In genomic region chr11:117075186-117075585, GRCh38 we compare ENCODE assay signal across 25 cellular contexts. TPM values are rescaled to one million over a fixed set of nuclear protein-coding genes. Genes with fewer than 3 reads are reported as not detected.
DNase-seq lines count a peak whose midpoint lies in the region; ATAC-seq, FAIRE-seq and TF ChIP-seq lines count a peak whose summit lies in the region.
"Had no signal": no experiment of that assay in that cellular context is flagged by ENCODE, and none has a peak within 500 bp of the region (broad histone marks: within the 10 kb centered on the region; RNA-seq: fewer than 3 reads in every experiment).

No MANE protein-coding gene starts in this region.

- H3K27me3 ChIP-seq in astrocyte (ENCODE audit: insufficient read depth, low read length) (no peaks in the 10 kb centered on the region), trophoblast cell (ENCODE audit: insufficient read depth, low read length) (no peaks in the 10 kb centered on the region), left ventricle myocardium inferior (ENCODE audit: low read depth) (no peaks in the 10 kb centered on the region)
- H3K27me3 ChIP-seq: left lung, vagina had no signal

- H3K4ac ChIP-seq in trophoblast cell (ENCODE audit: low read depth, low read length): no peak overlapping the region

- no peak overlapping the region for H3K4me3 ChIP-seq in astrocyte (ENCODE audit: insufficient read depth, low read depth, low read length)
- no peak overlapping the region for H3K4me3 ChIP-seq in trophoblast cell (ENCODE audit: low read depth, low read length)
- no peak overlapping the region for H3K4me3 ChIP-seq in left ventricle myocardium inferior
- H3K4me3 ChIP-seq: left lung, psoas muscle, thoracic aorta, vagina had no signal

- no peaks in the 10 kb centered on the region for H3K27me3 Mint-ChIP-seq in astrocyte (ENCODE audit: low read depth, unreplicated experiment)
- H3K27me3 Mint-ChIP-seq in memory B cell: no peaks in the 10 kb centered on the region
- H3K27me3 Mint-ChIP-seq: naive B cell had no signal

- no peak overlapping the region for H4K8ac ChIP-seq in trophoblast cell (ENCODE audit: low read depth, low read length)

- H2AFZ ChIP-seq in astrocyte (ENCODE audit: low read depth, low read length) (no peak overlapping the region), trophoblast cell (ENCODE audit: insufficient read depth, low read length, poor library complexity) (no peak overlapping the region)

- intact Hi-C loops in left ventricle myocardium inferior (cut with micrococcal nuclease): no loop called here

- H4K91ac ChIP-seq in trophoblast cell (ENCODE audit: low read depth, low read length): no peak overlapping the region

- H3K9ac ChIP-seq in astrocyte (ENCODE audit: low read length): no peak overlapping the region
- no peak overlapping the region for H3K9ac ChIP-seq in trophoblast cell (ENCODE audit: low read length)

- H4K20me1 ChIP-seq in astrocyte (ENCODE audit: insufficient read depth, low read length): peaks cover 76% of the 10 kb centered on the region

- H2AK5ac ChIP-seq in trophoblast cell (ENCODE audit: low read length): no peak overlapping the region

- no CpG with 5 or more reads among the region's 1 CpG for WGBS in trophoblast cell (ENCODE audit: extremely low coverage, insufficient coverage, insufficient read length)

- no peak overlapping the region for H3K23ac ChIP-seq in trophoblast cell (ENCODE audit: low read length)

- H3K79me2 ChIP-seq in astrocyte (ENCODE audit: insufficient read depth, low read length) (peaks cover 35% of the 10 kb centered on the region), trophoblast cell (ENCODE audit: control insufficient read depth, insufficient read depth, low read length, poor library complexity) (peaks cover 2% of the 10 kb centered on the region)

- H2BK120ac ChIP-seq in trophoblast cell (ENCODE audit: insufficient read depth, low read length, poor library complexity): no peak overlapping the region

- ATAC-seq in memory B cell (ENCODE audit: low read depth): no peak
- ATAC-seq: activated naive CD4-positive, alpha-beta T cell treated with anti-CD3 and anti-CD28 coated beads, Interleukin-2, amount 50 U/mL, for 72 hours; left lung; psoas muscle; Right ventricle myocardium inferior had no signal

- no peaks in the 10 kb centered on the region for H3K36me3 Mint-ChIP-seq in astrocyte (ENCODE audit: low read depth, unreplicated experiment)
- peaks cover 8% of the 10 kb centered on the region for H3K36me3 Mint-ChIP-seq in memory B cell

- H3K9me3 ChIP-seq in astrocyte (ENCODE audit: insufficient read depth, low read depth, low read length) (no peaks in the 10 kb centered on the region), trophoblast cell (ENCODE audit: insufficient read depth, low read depth, low read length) (no peaks in the 10 kb centered on the region), left ventricle myocardium inferior (replicated peaks) (no peaks in the 10 kb centered on the region)
- H3K9me3 ChIP-seq: left lung, psoas muscle, thoracic aorta, vagina had no signal

- H2BK5ac ChIP-seq in trophoblast cell (ENCODE audit: low read depth, low read length, poor library complexity): no peak overlapping the region

- H3K9me3 Mint-ChIP-seq in astrocyte (ENCODE audit: unreplicated experiment) (no peaks in the 10 kb centered on the region), memory B cell (no peaks in the 10 kb centered on the region)
- H3K9me3 Mint-ChIP-seq: activated T-helper 1 cell treated with anti-CD3 and anti-CD28 coated beads, Interleukin-12 subunit alpha, Interleukin-12 subunit beta, Interleukin-2, Interleukin-4 antibody, amounts not matched to agents 30 ng/mL and 10 ng/mL and 1 ng/mL, durations not matched to agents 14 hours and 24 hours and 36 hours; naive B cell had no signal

- no peak overlapping the region for H3K4me3 Mint-ChIP-seq in astrocyte (ENCODE audit: unreplicated experiment)
- H3K4me3 Mint-ChIP-seq in memory B cell: no peak overlapping the region
- H3K4me3 Mint-ChIP-seq: activated T-helper 1 cell treated with anti-CD3 and anti-CD28 coated beads, Interleukin-12 subunit alpha, Interleukin-12 subunit beta, Interleukin-2, Interleukin-4 antibody, amounts not matched to agents 30 ng/mL and 10 ng/mL and 1 ng/mL, durations not matched to agents 14 hours and 24 hours and 36 hours had no signal

- DNase-seq in Daoy (ENCODE audit: low read depth): peak; percentile 62
- DNase-seq in M059J (ENCODE audit: low read depth): peak; percentile 69
- DNase-seq in astrocyte (ENCODE audit: low read depth): peak; percentile 59
- no peak for DNase-seq in memory B cell (ENCODE audit: low spot score in 2 of 2)
- no peak for DNase-seq in trophoblast cell
- DNase-seq in left ventricle myocardium inferior: no peak
- no peak for DNase-seq in SK-N-DZ (ENCODE audit: low spot score)
- no peak for DNase-seq in activated naive CD4-positive, alpha-beta T cell treated with Interleukin-2 at 50 U/mL for 16 hours
- DNase-seq: activated CD4-positive, alpha-beta T cell treated with anti-CD3 and anti-CD28 coated beads, Interleukin-2, amount 50 U/mL, for 4 hours; aorta; GOT3; left lung; naive B cell; NCI-H146; NCI-H2107; NCI-H446 treated with DMSO at 0.1 percent for 48 hours; occipital lobe; psoas muscle; stimulated activated CD4-positive, alpha-beta T cell treated with anti-CD3 and anti-CD28 coated beads, Interleukin-4, amount 100 ng/mL, for 4 hours; stimulated activated naive CD4-positive, alpha-beta T cell had no signal

- peaks cover 5% of the 10 kb centered on the region for H3K79me1 ChIP-seq in trophoblast cell (ENCODE audit: low read length)

- no peak overlapping the region for H3K27ac Mint-ChIP-seq in astrocyte (ENCODE audit: unreplicated experiment)
- H3K27ac Mint-ChIP-seq in memory B cell: peak overlapping the region; percentile 5
- H3K27ac Mint-ChIP-seq: activated naive CD4-positive, alpha-beta T cell treated with anti-CD3 and anti-CD28 coated beads, Interleukin-2, amount 50 U/mL, for 72 hours; activated T-helper 1 cell treated with anti-CD3 and anti-CD28 coated beads, Interleukin-12 subunit alpha, Interleukin-12 subunit beta, Interleukin-2, Interleukin-4 antibody, amounts not matched to agents 30 ng/mL and 10 ng/mL and 1 ng/mL, durations not matched to agents 14 hours and 24 hours and 36 hours had no signal

- no peak overlapping the region for H2BK12ac ChIP-seq in trophoblast cell (ENCODE audit: low read length)

- no peak for TF ChIP-seq CTCF in astrocyte (IDR thresholded peaks at IDR 0.05; ENCODE audit: insufficient read depth, low read depth, low read length)
- TF ChIP-seq CTCF in left ventricle myocardium inferior (IDR thresholded peaks at IDR 0.05; ENCODE audit: borderline replicate concordance): no peak

- no peak overlapping the region for H3K27ac ChIP-seq in astrocyte (ENCODE audit: low read depth, low read length)
- no peak overlapping the region for H3K27ac ChIP-seq in trophoblast cell (ENCODE audit: low read depth, low read length)
- H3K27ac ChIP-seq in left ventricle myocardium inferior (replicated peaks): no peak overlapping the region
- H3K27ac ChIP-seq: left lung, thoracic aorta, vagina had no signal

- no peak overlapping the region for H3K18ac ChIP-seq in trophoblast cell (ENCODE audit: low read length)

- FAIRE-seq in astrocyte (lab: Jason Lieb, UNC): no peak

- H4K12ac ChIP-seq in trophoblast cell (ENCODE audit: low read depth, low read length): no peak overlapping the region

- no peak overlapping the region for H3K14ac ChIP-seq in trophoblast cell (ENCODE audit: low read length)

- H3K4me1 ChIP-seq in astrocyte (ENCODE audit: insufficient read depth, low read length) (peaks cover 12% of the 10 kb centered on the region), trophoblast cell (ENCODE audit: control insufficient read depth in 1 of 2, insufficient read depth in 2 of 2, low read length in 2 of 2) (peaks cover 11 to 13% of the 10 kb centered on the region in 2 experiments), left ventricle myocardium inferior (peaks cover 73% of the 10 kb centered on the region)

- peaks cover 46% of the 10 kb centered on the region for H3K4me1 Mint-ChIP-seq in astrocyte (ENCODE audit: low read depth, unreplicated experiment)
- peaks cover 33% of the 10 kb centered on the region for H3K4me1 Mint-ChIP-seq in memory B cell

- H3K4me2 ChIP-seq in astrocyte (ENCODE audit: low read length): no peak overlapping the region
- H3K4me2 ChIP-seq in trophoblast cell (ENCODE audit: low read length): no peak overlapping the region

- H3K36me3 ChIP-seq in astrocyte (ENCODE audit: insufficient read depth, low read length) (no peaks in the 10 kb centered on the region), trophoblast cell (ENCODE audit: control insufficient read depth in 1 of 2, insufficient read depth in 2 of 2, low read length in 2 of 2) (no peaks in the 10 kb centered on the region), left ventricle myocardium inferior (no peaks in the 10 kb centered on the region)
- H3K36me3 ChIP-seq: left lung, thoracic aorta, vagina had no signal

RNA-seq across cellular contexts. Expression of gene SIK3, which starts 23.0 kb away (rescaled TPM):
- total RNA-seq in Daoy (2014; rRNA removed; shearing (Covaris generic)): 8.2 and 9.7 TPM in 2 replicates
- 9.6 and 11.0 TPM in 2 replicates for total RNA-seq in M059J (2014; rRNA removed; shearing (Covaris generic))
- total RNA-seq in astrocyte (31.8 and 34.4 TPM in 2 replicates), left ventricle myocardium inferior (36.3 TPM)
- polyA plus RNA-seq in trophoblast cell (2013): 15.6 and 16.7 TPM in 2 replicates
- polyA plus RNA-seq in SK-N-DZ (2014; cell fraction: cytosol; rRNA removed): 3.9 and 4.0 TPM in 2 replicates
- polyA plus RNA-seq in SK-N-DZ (2014; cell fraction: nucleus; rRNA removed): 6.9 and 20.1 TPM in 2 replicates

Comparison
In these comparisons a context has a peak if more than half of its experiments do, and no peak if none do; other contexts are left out.
1. DNase-seq: peak in Daoy (single experiment), M059J (single experiment) and astrocyte (single experiment); none in memory B cell (0 of 2), trophoblast cell (0 of 2), left ventricle myocardium inferior (single experiment), SK-N-DZ (single experiment) and activated naive CD4-positive, alpha-beta T cell treated with Interleukin-2 at 50 U/mL for 16 hours (single experiment).